8 cellular contexts compared by ENCODE assay signal in the genomic region with DNA sequence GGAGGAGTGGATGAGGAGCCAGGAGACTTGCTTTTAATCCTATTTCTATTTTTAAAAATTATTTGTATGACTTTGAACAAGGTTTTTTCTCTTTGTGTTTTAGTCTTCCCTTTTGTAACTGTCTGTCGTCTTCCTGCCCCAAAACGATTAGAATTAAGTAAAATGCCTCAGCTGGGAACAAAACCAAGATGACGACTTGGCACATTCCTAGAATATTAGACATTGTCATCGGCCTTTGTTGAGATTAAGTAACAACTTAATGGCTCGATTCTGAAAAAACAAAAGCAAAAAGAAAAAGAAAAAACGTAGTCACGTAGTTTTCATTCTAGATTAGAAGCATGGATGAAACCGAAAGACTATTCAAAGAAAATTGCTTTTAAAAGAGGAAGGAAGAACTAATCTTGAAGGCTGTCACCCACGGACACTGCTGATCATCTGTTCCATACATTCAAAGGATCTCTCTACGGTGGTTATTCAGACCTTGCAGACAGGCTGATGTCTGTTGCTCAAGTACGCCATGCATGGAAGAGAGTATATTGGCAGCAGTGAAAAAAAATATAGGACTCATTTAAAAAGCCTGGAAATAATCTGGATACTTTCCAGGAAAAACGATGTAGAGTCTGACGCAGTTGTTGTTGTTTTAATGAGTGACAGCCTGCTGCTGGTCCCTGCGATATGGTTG. TPM values are rescaled to one million over a fixed set of nuclear protein-coding genes. Genes with fewer than 3 reads are reported as not detected.
DNase-seq lines count a peak whose midpoint lies in the region; ATAC-seq and TF ChIP-seq lines count a peak whose summit lies in the region.

No MANE protein-coding gene starts in this region.

- no peaks in the 10 kb centered on the region for H3K9me3 Mint-ChIP-seq in GM23338

- H3K4me2 ChIP-seq in GM23338 = peak overlapping the region; percentile 19; the same call in 1 of the 2 replicates

- H3K4me1 ChIP-seq in GM23338 (ENCODE audit: insufficient read depth) = peaks cover 28% of the 10 kb centered on the region
- H3K4me1 ChIP-seq in upper lobe of right lung = no peaks in the 10 kb centered on the region

- in situ Hi-C loops in GM13977 (cut with MboI; ENCODE audit: low pct_unique_long_range_greater_than_20kb, low sequenced_read_pairs, unreplicated experiment) = no loop called here

- DNase-seq in GM13977 (ENCODE audit: low spot score) = peak; percentile 57
- no peak for DNase-seq in GM23338 (ENCODE audit: low spot score)
- peak; percentile 97 for DNase-seq in NCI-H1694 (lab: John Stamatoyannopoulos, UW)
- peak; percentile 71 for DNase-seq in dermis blood vessel endothelial cell
- no peak for DNase-seq in upper lobe of right lung
- no peak for DNase-seq in NCI-H1092 treated with DMSO at 0.1 percent for 48 hours (lab: John Stamatoyannopoulos, UW)
- DNase-seq in anterior cingulate cortex (lab: John Stamatoyannopoulos, UW) = no peak
- no peak for DNase-seq in NCI-H128 (lab: John Stamatoyannopoulos, UW; ENCODE audit: unreplicated experiment)

- no peaks in the 10 kb centered on the region for H3K36me3 ChIP-seq in GM23338 (ENCODE audit: insufficient read depth)
- no peaks in the 10 kb centered on the region for H3K36me3 ChIP-seq in upper lobe of right lung

- H3K4me3 ChIP-seq in GM23338 = no peak overlapping the region
- H3K4me3 ChIP-seq in upper lobe of right lung = peak overlapping the region; percentile 36

- TF ChIP-seq CTCF in GM13977 (IDR thresholded peaks at IDR 0.05; ENCODE audit: extremely low read depth, insufficient read depth, missing control alignments) = no peak
- no peak for TF ChIP-seq CTCF in GM23338 (conservative IDR thresholded peaks at IDR 0.05; ENCODE audit: low read depth in 2 of 2)
- TF ChIP-seq CTCF in upper lobe of right lung (IDR thresholded peaks at IDR 0.05) = no peak

- intact Hi-C loops in upper lobe of right lung (cut with DNase I) = no loop called here

- ATAC-seq in GM23338 (no peak), upper lobe of right lung (no peak)

- peaks cover 6% of the 10 kb centered on the region; the same call in 1 of the 2 replicates for H3K9me2 ChIP-seq in GM23338 (ENCODE audit: insufficient read depth)

- no peak overlapping the region for H2AFZ ChIP-seq in GM23338

- H3K27ac ChIP-seq in GM23338 (ENCODE audit: low read depth) = peak overlapping the region; percentile 62; the same call in 1 of the 2 replicates
- no peak overlapping the region for H3K27ac ChIP-seq in upper lobe of right lung

- peak overlapping the region; percentile 73 for H3K27ac Mint-ChIP-seq in GM23338

- H3K4me3 Mint-ChIP-seq in GM23338 = no peak overlapping the region

- peaks cover 65% of the 10 kb centered on the region for H3K79me2 ChIP-seq in GM23338 (replicated peaks; ENCODE audit: insufficient read depth)

- H3K27me3 ChIP-seq in GM23338 (ENCODE audit: insufficient read depth) (no peaks in the 10 kb centered on the region), upper lobe of right lung (no peaks in the 10 kb centered on the region)

- H3K9me3 ChIP-seq in upper lobe of right lung = no peaks in the 10 kb centered on the region

- H4K20me1 ChIP-seq in GM23338 (replicated peaks; ENCODE audit: insufficient read depth) = no peaks in the 10 kb centered on the region

- H3K27me3 Mint-ChIP-seq in GM23338 (ENCODE audit: insufficient read depth, low read depth, poor library complexity) = peaks cover 2% of the 10 kb centered on the region

- peaks cover 8% of the 10 kb centered on the region for H3F3A ChIP-seq in GM23338 (replicated peaks; ENCODE audit: low read depth)

- peaks cover 5% of the 10 kb centered on the region; the same call in 2 of the 3 replicates for H3K36me3 Mint-ChIP-seq in GM23338 (ENCODE audit: low read depth)

- H3K4me1 Mint-ChIP-seq in GM23338 = peaks cover 43% of the 10 kb centered on the region

TF ChIP-seq in GM23338, 12 proteins besides CTCF, POLR2A, EP300 and RAD21:
- TF ChIP-seq STAT1 (IDR thresholded peaks at IDR 0.05; ENCODE audit: unreplicated experiment) (no peak), EZH2phosphoT487 (IDR thresholded peaks at IDR 0.05; ENCODE audit: unreplicated experiment) (no peak), JUNB (IDR thresholded peaks at IDR 0.05; ENCODE audit: unreplicated experiment) (no peak), EZH2 (IDR thresholded peaks at IDR 0.05; ENCODE audit: low read depth, unreplicated experiment) (no peak), ZNF331 (CRISPR knock-in tag; IDR thresholded peaks at IDR 0.05; ENCODE audit: low read depth) (no peak)
- TF ChIP-seq, protein P1, sequence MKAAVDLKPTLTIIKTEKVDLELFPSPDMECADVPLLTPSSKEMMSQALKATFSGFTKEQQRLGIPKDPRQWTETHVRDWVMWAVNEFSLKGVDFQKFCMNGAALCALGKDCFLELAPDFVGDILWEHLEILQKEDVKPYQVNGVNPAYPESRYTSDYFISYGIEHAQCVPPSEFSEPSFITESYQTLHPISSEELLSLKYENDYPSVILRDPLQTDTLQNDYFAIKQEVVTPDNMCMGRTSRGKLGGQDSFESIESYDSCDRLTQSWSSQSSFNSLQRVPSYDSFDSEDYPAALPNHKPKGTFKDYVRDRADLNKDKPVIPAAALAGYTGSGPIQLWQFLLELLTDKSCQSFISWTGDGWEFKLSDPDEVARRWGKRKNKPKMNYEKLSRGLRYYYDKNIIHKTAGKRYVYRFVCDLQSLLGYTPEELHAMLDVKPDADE (IDR thresholded peaks at IDR 0.05) = no peak
- TF ChIP-seq, protein P2, sequence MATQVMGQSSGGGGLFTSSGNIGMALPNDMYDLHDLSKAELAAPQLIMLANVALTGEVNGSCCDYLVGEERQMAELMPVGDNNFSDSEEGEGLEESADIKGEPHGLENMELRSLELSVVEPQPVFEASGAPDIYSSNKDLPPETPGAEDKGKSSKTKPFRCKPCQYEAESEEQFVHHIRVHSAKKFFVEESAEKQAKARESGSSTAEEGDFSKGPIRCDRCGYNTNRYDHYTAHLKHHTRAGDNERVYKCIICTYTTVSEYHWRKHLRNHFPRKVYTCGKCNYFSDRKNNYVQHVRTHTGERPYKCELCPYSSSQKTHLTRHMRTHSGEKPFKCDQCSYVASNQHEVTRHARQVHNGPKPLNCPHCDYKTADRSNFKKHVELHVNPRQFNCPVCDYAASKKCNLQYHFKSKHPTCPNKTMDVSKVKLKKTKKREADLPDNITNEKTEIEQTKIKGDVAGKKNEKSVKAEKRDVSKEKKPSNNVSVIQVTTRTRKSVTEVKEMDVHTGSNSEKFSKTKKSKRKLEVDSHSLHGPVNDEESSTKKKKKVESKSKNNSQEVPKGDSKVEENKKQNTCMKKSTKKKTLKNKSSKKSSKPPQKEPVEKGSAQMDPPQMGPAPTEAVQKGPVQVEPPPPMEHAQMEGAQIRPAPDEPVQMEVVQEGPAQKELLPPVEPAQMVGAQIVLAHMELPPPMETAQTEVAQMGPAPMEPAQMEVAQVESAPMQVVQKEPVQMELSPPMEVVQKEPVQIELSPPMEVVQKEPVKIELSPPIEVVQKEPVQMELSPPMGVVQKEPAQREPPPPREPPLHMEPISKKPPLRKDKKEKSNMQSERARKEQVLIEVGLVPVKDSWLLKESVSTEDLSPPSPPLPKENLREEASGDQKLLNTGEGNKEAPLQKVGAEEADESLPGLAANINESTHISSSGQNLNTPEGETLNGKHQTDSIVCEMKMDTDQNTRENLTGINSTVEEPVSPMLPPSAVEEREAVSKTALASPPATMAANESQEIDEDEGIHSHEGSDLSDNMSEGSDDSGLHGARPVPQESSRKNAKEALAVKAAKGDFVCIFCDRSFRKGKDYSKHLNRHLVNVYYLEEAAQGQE (IDR thresholded peaks at IDR 0.05; ENCODE audit: unreplicated experiment) = no peak

RNA-seq across cellular contexts. Expression of a gene that starts 16.9 kb away (rescaled TPM):
- 49.2 and 53.5 TPM in 2 replicates for total RNA-seq in GM23338 (2014; rRNA removed; shearing (Covaris generic))
- polyA plus RNA-seq in GM23338 (2016; fragmentation: Nextera tagmentation; extraction: Ambion mirVana) = 37.9 and 40.2 TPM in 2 replicates
- total RNA-seq in dermis blood vessel endothelial cell = 0.17 and 1.2 TPM in 2 replicates
- not detected for total RNA-seq in upper lobe of right lung

Comparison
In these comparisons a context has a peak if more than half of its experiments do, and no peak if none do; other contexts are left out.
1. DNase-seq: peak in GM13977 (single experiment), NCI-H1694 (single experiment) and dermis blood vessel endothelial cell (single experiment); none in GM23338 (single experiment), upper lobe of right lung (single experiment), NCI-H1092 treated with DMSO at 0.1 percent for 48 hours (single experiment), anterior cingulate cortex (0 of 58) and NCI-H128 (single experiment).
2. RNA of a gene that starts 16.9 kb away (total RNA-seq): 49.2 to 53.5 TPM in GM23338; 0.17 to 1.2 TPM in dermis blood vessel endothelial cell and not detected in upper lobe of right lung (single experiment); every median in the first group is over 10 times any median in the second.